In genomic region chr6:105991561-105992314, GRCh38 we compare ENCODE assay signal across 7 cellular contexts.
A peak's percentile ranks its signal among the peaks of the same experiment; 100 is the strongest.
DNase-seq lines count a peak whose midpoint lies in the region; ATAC-seq and TF ChIP-seq lines count a peak whose summit lies in the region.

No MANE protein-coding gene starts in this region.

- peak overlapping the region; percentile 99 for H2AFZ ChIP-seq in GM23248

- H3K9ac ChIP-seq in GM23248 (peak overlapping the region; percentile 75), rectal smooth muscle tissue (ENCODE audit: low read length) (peak overlapping the region; percentile 57)

- peaks cover 34% of the 10 kb centered on the region for H3F3A ChIP-seq in GM23248 (ENCODE audit: insufficient read depth)

- in situ Hi-C loops in GM13977 (cut with MboI; ENCODE audit: low pct_unique_long_range_greater_than_20kb, low sequenced_read_pairs, unreplicated experiment) (no loop called here), GM23248 (cut with MboI) (loop anchor here (10.0 kb wide), 1 partner anchor 313 kb away; no protein-coding TSS in a partner anchor)

- no peaks in the 10 kb centered on the region for H3K9me2 ChIP-seq in GM23248 (ENCODE audit: insufficient read depth)

- peak overlapping the region; percentile 92 for H3K4me3 ChIP-seq in GM23248
- H3K4me3 ChIP-seq in fibroblast of villous mesenchyme (ENCODE audit: low read depth, low read length), result peak overlapping the region; percentile 82
- peak overlapping the region; percentile 95 for H3K4me3 ChIP-seq in rectal smooth muscle tissue (ENCODE audit: low read length)

- peak overlapping the region; percentile 89 for H3K4me2 ChIP-seq in GM23248 (ENCODE audit: unreplicated experiment)

- no peaks in the 10 kb centered on the region for H3K79me2 ChIP-seq in GM23248 (ENCODE audit: insufficient read depth)

- DNase-seq in GM13977 (ENCODE audit: low spot score) (peak; percentile 54), GM23248 (peak; percentile 21), LoVo (ENCODE audit: low spot score) (peak; percentile 61), fibroblast of villous mesenchyme (ENCODE audit: low read depth) (no peak), sciatic nerve (ENCODE audit: low spot score) (no peak)
- peak; percentile 61 for DNase-seq in activated T-cell treated with anti-CD3 and anti-CD28 coated beads, Interleukin-2, amount 50 U/mL, for 1 hour

- H4K20me1 ChIP-seq in GM23248 (ENCODE audit: insufficient read depth), result no peaks in the 10 kb centered on the region

- WGBS in GM23248 (ENCODE audit: low coverage in 1 of 2, low lambda C conversion rate in 2 of 2, missing lambda C conversion rate in 2 of 2), 2 experiments, result 16 to 17% methylated on average over 23 of the region's 23 CpGs

- H3K27ac ChIP-seq in GM23248, result no peak overlapping the region
- no peak overlapping the region for H3K27ac ChIP-seq in rectal smooth muscle tissue (ENCODE audit: low read depth, low read length)

- TF ChIP-seq CTCF in GM13977 (IDR thresholded peaks at IDR 0.05; ENCODE audit: extremely low read depth, insufficient read depth, missing control alignments), result no peak
- TF ChIP-seq CTCF in fibroblast of villous mesenchyme (IDR thresholded peaks at IDR 0.05; ENCODE audit: insufficient read depth, low read depth, low read length), result no peak

- no peak for ATAC-seq in sciatic nerve

- no peaks in the 10 kb centered on the region for H3K9me3 ChIP-seq in GM23248 (ENCODE audit: low read depth)

- intact Hi-C loops in sciatic nerve (cut with DNase I), result no loop called here

- H3K4me1 ChIP-seq in GM23248 (ENCODE audit: insufficient read depth) (peaks cover 30% of the 10 kb centered on the region), rectal smooth muscle tissue (ENCODE audit: control insufficient read depth, insufficient read depth, low read length) (peaks cover 3% of the 10 kb centered on the region)

- no peaks in the 10 kb centered on the region for H3K27me3 ChIP-seq in GM23248 (replicated peaks; ENCODE audit: insufficient read depth)
- H3K27me3 ChIP-seq in rectal smooth muscle tissue (ENCODE audit: control insufficient read depth, insufficient read depth, low read length), result peaks cover 38% of the 10 kb centered on the region

- no peaks in the 10 kb centered on the region for H3K36me3 ChIP-seq in GM23248 (ENCODE audit: low read depth)
- H3K36me3 ChIP-seq in rectal smooth muscle tissue (ENCODE audit: control insufficient read depth, insufficient read depth, low read length), result no peaks in the 10 kb centered on the region

Comparison
In these comparisons a context has a peak if more than half of its experiments do, and no peak if none do; other contexts are left out.
1. DNase-seq: peak in GM13977 (single experiment), GM23248 (single experiment), LoVo (single experiment) and activated T-cell treated with anti-CD3 and anti-CD28 coated beads, Interleukin-2, amount 50 U/mL, for 1 hour (single experiment); none in fibroblast of villous mesenchyme (single experiment) and sciatic nerve (single experiment).
2. Peak in every context shown above with its lines, with median percentiles within 50 percentile points of each other: H3K4me3 ChIP-seq.